ENCODE assay signal across 1 cellular context in the genomic region with DNA sequence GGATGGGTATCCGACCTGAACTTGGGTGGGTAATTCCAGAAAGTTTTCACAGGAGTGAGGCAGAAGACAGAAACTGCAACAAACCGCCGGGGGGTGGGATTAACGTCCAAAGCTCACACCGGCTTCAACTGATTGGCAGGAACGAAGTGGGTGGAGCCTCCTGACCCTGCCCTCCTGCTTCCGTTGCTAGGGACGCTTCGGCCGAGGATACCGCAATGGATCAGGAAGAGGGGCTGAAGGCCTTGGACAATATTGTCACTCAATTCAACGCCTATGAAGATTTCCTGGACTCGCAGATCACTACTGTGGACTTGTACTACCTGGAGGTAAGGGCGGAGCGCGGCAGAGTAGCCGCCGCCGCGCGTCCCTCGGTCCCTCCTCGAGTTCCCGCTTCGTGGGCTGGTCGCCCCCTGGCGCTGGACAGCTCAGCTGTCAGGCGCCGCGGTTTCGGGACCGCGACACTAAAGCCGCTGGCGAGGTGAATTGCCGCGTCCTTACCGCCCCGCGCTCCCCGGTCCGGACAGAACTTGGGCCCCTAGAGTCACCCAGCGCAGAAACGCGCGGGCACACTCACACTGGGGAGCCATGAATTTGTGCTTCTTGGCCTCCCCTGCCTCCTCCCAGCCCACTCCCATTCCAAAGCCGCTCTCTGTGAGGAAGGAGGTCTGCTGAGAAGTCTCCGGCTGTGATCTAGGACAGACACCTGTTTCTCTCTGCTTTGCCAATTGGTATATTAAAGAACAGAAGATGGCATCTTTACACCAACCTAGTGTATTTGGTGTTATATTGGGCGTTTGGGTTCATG.
TF ChIP-seq lines count a peak whose summit lies in the region.

A gene (plus strand): TSS at position 177 of the 805 bp plus-strand sequence.

TF ChIP-seq in HepG2, 621 proteins besides CTCF, POLR2A, EP300 and RAD21 (continued from another document and continues in another):
- TF ChIP-seq, protein P1, sequence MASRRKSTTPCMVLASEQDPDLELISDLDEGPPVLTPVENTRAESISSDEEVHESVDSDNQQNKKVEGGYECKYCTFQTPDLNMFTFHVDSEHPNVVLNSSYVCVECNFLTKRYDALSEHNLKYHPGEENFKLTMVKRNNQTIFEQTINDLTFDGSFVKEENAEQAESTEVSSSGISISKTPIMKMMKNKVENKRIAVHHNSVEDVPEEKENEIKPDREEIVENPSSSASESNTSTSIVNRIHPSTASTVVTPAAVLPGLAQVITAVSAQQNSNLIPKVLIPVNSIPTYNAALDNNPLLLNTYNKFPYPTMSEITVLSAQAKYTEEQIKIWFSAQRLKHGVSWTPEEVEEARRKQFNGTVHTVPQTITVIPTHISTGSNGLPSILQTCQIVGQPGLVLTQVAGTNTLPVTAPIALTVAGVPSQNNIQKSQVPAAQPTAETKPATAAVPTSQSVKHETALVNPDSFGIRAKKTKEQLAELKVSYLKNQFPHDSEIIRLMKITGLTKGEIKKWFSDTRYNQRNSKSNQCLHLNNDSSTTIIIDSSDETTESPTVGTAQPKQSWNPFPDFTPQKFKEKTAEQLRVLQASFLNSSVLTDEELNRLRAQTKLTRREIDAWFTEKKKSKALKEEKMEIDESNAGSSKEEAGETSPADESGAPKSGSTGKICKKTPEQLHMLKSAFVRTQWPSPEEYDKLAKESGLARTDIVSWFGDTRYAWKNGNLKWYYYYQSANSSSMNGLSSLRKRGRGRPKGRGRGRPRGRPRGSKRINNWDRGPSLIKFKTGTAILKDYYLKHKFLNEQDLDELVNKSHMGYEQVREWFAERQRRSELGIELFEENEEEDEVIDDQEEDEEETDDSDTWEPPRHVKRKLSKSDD (CRISPR knock-in tag; IDR thresholded peaks at IDR 0.05; ENCODE audit: low read depth) = no peak
- TF ChIP-seq ZNF75D (CRISPR knock-in tag; IDR thresholded peaks at IDR 0.05; ENCODE audit: borderline replicate concordance) (no peak), SALL1 (CRISPR knock-in tag; IDR thresholded peaks at IDR 0.05) (peak; percentile 52; the same call in 1 of the 2 replicates), SMAD3 (CRISPR knock-in tag; IDR thresholded peaks at IDR 0.05) (no peak), HDAC2 (CRISPR knock-in tag; IDR thresholded peaks at IDR 0.05) (0 out of 2 replicates have a peak, but pooled peaks have one; percentile 47), TBP (CRISPR knock-in tag; IDR thresholded peaks at IDR 0.05) (no peak), ZNF121 (CRISPR knock-in tag; IDR thresholded peaks at IDR 0.05) (no peak), ZNF263 (CRISPR knock-in tag; IDR thresholded peaks at IDR 0.05) (no peak), POLR2AphosphoS2 (IDR thresholded peaks at IDR 0.05; ENCODE audit: low read depth, low read length) (no peak), EED (CRISPR knock-in tag; IDR thresholded peaks at IDR 0.05) (peak; percentile 71; the same call in 1 of the 2 replicates), CBFB (CRISPR knock-in tag; IDR thresholded peaks at IDR 0.05) (peak; percentile 50; the same call in 1 of the 2 replicates), TSC22D2 (CRISPR knock-in tag; IDR thresholded peaks at IDR 0.05; ENCODE audit: borderline replicate concordance) (no peak), KLF9 (CRISPR knock-in tag; IDR thresholded peaks at IDR 0.05; ENCODE audit: low read depth) (no peak), CBX5 (CRISPR knock-in tag; IDR thresholded peaks at IDR 0.05; ENCODE audit: borderline replicate concordance) (0 out of 2 replicates have a peak, but pooled peaks have one; percentile 26), KMT2A (CRISPR knock-in tag; IDR thresholded peaks at IDR 0.05) (0 out of 2 replicates have a peak, but pooled peaks have one; percentile 22), ZNF501 (CRISPR knock-in tag; IDR thresholded peaks at IDR 0.05) (peak; percentile 65), MYC (CRISPR knock-in tag; IDR thresholded peaks at IDR 0.05; ENCODE audit: borderline replicate concordance) (peak; percentile 23; the same call in 1 of the 2 replicates), ZNF790 (CRISPR knock-in tag; IDR thresholded peaks at IDR 0.05; ENCODE audit: borderline replicate concordance) (no peak), ZNF12 (CRISPR knock-in tag; IDR thresholded peaks at IDR 0.05) (0 out of 2 replicates have a peak, but pooled peaks have one; percentile 10), LCORL (IDR thresholded peaks at IDR 0.05) (no peak), LCORL (CRISPR knock-in tag; IDR thresholded peaks at IDR 0.05) (peak; percentile 29; the same call in 1 of the 2 replicates), ZMYM4 (CRISPR knock-in tag; IDR thresholded peaks at IDR 0.05) (peak; percentile 84), ZNF841 (CRISPR knock-in tag; IDR thresholded peaks at IDR 0.05; ENCODE audit: borderline replicate concordance) (no peak), GTF3A (CRISPR knock-in tag; conservative IDR thresholded peaks at IDR 0.05) (no peak), MXD4 (CRISPR knock-in tag; IDR thresholded peaks at IDR 0.05) (peak; percentile 73; the same call in 1 of the 2 replicates), ZNF746 (CRISPR knock-in tag; IDR thresholded peaks at IDR 0.05) (no peak), ZFP41 (CRISPR knock-in tag; IDR thresholded peaks at IDR 0.05; ENCODE audit: borderline replicate concordance) (no peak), MBNL3 (CRISPR knock-in tag; conservative IDR thresholded peaks at IDR 0.05) (no peak), PHF20 (CRISPR knock-in tag; IDR thresholded peaks at IDR 0.05) (0 out of 2 replicates have a peak, but pooled peaks have one; percentile 27), RARG (CRISPR knock-in tag; IDR thresholded peaks at IDR 0.05; ENCODE audit: low read depth) (no peak), SOX6 (IDR thresholded peaks at IDR 0.05) (no peak), SOX6 (CRISPR knock-in tag; IDR thresholded peaks at IDR 0.05) (peak; percentile 63), DNMT1 (CRISPR knock-in tag; IDR thresholded peaks at IDR 0.05) (no peak), ZNF510 (CRISPR knock-in tag; IDR thresholded peaks at IDR 0.05; ENCODE audit: low read depth) (no peak), SMARCE1 (IDR thresholded peaks at IDR 0.05; ENCODE audit: borderline replicate concordance) (no peak), TEAD3 (CRISPR knock-in tag; optimal IDR thresholded peaks at IDR 0.05; ENCODE audit: borderline replicate concordance) (no peak), ZNF605 (CRISPR knock-in tag; IDR thresholded peaks at IDR 0.05) (peak; percentile 82), ZNF543 (CRISPR knock-in tag; IDR thresholded peaks at IDR 0.05) (no peak), ZNF496 (CRISPR knock-in tag; IDR thresholded peaks at IDR 0.05; ENCODE audit: insufficient replicate concordance) (no peak)
- TF ChIP-seq, protein P2, sequence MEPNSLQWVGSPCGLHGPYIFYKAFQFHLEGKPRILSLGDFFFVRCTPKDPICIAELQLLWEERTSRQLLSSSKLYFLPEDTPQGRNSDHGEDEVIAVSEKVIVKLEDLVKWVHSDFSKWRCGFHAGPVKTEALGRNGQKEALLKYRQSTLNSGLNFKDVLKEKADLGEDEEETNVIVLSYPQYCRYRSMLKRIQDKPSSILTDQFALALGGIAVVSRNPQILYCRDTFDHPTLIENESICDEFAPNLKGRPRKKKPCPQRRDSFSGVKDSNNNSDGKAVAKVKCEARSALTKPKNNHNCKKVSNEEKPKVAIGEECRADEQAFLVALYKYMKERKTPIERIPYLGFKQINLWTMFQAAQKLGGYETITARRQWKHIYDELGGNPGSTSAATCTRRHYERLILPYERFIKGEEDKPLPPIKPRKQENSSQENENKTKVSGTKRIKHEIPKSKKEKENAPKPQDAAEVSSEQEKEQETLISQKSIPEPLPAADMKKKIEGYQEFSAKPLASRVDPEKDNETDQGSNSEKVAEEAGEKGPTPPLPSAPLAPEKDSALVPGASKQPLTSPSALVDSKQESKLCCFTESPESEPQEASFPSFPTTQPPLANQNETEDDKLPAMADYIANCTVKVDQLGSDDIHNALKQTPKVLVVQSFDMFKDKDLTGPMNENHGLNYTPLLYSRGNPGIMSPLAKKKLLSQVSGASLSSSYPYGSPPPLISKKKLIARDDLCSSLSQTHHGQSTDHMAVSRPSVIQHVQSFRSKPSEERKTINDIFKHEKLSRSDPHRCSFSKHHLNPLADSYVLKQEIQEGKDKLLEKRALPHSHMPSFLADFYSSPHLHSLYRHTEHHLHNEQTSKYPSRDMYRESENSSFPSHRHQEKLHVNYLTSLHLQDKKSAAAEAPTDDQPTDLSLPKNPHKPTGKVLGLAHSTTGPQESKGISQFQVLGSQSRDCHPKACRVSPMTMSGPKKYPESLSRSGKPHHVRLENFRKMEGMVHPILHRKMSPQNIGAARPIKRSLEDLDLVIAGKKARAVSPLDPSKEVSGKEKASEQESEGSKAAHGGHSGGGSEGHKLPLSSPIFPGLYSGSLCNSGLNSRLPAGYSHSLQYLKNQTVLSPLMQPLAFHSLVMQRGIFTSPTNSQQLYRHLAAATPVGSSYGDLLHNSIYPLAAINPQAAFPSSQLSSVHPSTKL (CRISPR knock-in tag; IDR thresholded peaks at IDR 0.05) = peak; percentile 30; the same call in 1 of the 2 replicates
- TF ChIP-seq, protein P3, sequence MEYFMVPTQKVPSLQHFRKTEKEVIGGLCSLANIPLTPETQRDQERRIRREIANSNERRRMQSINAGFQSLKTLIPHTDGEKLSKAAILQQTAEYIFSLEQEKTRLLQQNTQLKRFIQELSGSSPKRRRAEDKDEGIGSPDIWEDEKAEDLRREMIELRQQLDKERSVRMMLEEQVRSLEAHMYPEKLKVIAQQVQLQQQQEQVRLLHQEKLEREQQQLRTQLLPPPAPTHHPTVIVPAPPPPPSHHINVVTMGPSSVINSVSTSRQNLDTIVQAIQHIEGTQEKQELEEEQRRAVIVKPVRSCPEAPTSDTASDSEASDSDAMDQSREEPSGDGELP (IDR thresholded peaks at IDR 0.05; ENCODE audit: borderline replicate concordance, low read depth) = peak; percentile 68; the same call in 1 of the 2 replicates
- TF ChIP-seq, protein P4, sequence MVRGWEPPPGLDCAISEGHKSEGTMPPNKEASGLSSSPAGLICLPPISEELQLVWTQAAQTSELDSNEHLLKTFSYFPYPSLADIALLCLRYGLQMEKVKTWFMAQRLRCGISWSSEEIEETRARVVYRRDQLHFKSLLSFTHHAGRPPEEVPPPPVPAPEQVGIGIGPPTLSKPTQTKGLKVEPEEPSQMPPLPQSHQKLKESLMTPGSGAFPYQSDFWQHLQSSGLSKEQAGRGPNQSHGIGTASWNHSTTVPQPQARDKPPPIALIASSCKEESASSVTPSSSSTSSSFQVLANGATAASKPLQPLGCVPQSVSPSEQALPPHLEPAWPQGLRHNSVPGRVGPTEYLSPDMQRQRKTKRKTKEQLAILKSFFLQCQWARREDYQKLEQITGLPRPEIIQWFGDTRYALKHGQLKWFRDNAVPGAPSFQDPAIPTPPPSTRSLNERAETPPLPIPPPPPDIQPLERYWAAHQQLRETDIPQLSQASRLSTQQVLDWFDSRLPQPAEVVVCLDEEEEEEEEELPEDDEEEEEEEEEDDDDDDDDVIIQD (CRISPR knock-in tag; IDR thresholded peaks at IDR 0.05; ENCODE audit: low read depth) = peak; percentile 29; the same call in 1 of the 2 replicates
- TF ChIP-seq, protein P5, sequence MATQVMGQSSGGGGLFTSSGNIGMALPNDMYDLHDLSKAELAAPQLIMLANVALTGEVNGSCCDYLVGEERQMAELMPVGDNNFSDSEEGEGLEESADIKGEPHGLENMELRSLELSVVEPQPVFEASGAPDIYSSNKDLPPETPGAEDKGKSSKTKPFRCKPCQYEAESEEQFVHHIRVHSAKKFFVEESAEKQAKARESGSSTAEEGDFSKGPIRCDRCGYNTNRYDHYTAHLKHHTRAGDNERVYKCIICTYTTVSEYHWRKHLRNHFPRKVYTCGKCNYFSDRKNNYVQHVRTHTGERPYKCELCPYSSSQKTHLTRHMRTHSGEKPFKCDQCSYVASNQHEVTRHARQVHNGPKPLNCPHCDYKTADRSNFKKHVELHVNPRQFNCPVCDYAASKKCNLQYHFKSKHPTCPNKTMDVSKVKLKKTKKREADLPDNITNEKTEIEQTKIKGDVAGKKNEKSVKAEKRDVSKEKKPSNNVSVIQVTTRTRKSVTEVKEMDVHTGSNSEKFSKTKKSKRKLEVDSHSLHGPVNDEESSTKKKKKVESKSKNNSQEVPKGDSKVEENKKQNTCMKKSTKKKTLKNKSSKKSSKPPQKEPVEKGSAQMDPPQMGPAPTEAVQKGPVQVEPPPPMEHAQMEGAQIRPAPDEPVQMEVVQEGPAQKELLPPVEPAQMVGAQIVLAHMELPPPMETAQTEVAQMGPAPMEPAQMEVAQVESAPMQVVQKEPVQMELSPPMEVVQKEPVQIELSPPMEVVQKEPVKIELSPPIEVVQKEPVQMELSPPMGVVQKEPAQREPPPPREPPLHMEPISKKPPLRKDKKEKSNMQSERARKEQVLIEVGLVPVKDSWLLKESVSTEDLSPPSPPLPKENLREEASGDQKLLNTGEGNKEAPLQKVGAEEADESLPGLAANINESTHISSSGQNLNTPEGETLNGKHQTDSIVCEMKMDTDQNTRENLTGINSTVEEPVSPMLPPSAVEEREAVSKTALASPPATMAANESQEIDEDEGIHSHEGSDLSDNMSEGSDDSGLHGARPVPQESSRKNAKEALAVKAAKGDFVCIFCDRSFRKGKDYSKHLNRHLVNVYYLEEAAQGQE (IDR thresholded peaks at IDR 0.05; ENCODE audit: borderline replicate concordance in 1 of 2, low read depth in 1 of 2, low read length in 2 of 2) = peak; percentile 8 to 73
- TF ChIP-seq, protein P6, sequence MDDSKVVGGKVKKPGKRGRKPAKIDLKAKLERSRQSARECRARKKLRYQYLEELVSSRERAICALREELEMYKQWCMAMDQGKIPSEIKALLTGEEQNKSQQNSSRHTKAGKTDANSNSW (CRISPR knock-in tag; IDR thresholded peaks at IDR 0.05; ENCODE audit: borderline replicate concordance) = no peak
- TF ChIP-seq, protein P7, sequence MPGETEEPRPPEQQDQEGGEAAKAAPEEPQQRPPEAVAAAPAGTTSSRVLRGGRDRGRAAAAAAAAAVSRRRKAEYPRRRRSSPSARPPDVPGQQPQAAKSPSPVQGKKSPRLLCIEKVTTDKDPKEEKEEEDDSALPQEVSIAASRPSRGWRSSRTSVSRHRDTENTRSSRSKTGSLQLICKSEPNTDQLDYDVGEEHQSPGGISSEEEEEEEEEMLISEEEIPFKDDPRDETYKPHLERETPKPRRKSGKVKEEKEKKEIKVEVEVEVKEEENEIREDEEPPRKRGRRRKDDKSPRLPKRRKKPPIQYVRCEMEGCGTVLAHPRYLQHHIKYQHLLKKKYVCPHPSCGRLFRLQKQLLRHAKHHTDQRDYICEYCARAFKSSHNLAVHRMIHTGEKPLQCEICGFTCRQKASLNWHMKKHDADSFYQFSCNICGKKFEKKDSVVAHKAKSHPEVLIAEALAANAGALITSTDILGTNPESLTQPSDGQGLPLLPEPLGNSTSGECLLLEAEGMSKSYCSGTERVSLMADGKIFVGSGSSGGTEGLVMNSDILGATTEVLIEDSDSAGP (CRISPR knock-in tag; IDR thresholded peaks at IDR 0.05; ENCODE audit: borderline replicate concordance) = peak; percentile 59; the same call in 1 of the 2 replicates
